27 cellular contexts compared by ENCODE assay signal in genomic region chr4:171993247-171993646, GRCh38.
"Had no signal": no experiment of that assay in that cellular context is flagged by ENCODE, and none has a peak within 500 bp of the region (broad histone marks: within the 10 kb centered on the region; RNA-seq: fewer than 3 reads in every experiment).

No MANE protein-coding gene starts in this region.

- H3K27ac ChIP-seq: colonic mucosa, epithelial cell of prostate, esophagus squamous epithelium, gastrocnemius medialis, heart left ventricle, hepatocyte, left lung, lower lobe of right lung had no signal

- ATAC-seq: effector memory CD8-positive, alpha-beta T cell; esophagus mucosa; gastrocnemius medialis; heart left ventricle; left cardiac atrium; left lung; left ventricle myocardium superior; lower lobe of right lung; mucosa of descending colon; naive thymus-derived CD8-positive, alpha-beta T cell had no signal

- DNase-seq: colonic mucosa; cortex of kidney; effector CD8-positive, alpha-beta T cell; effector memory CD8-positive, alpha-beta T cell; endodermal cell; erythroblast; esophagus squamous epithelium; foreskin fibroblast; foreskin melanocyte; gastrocnemius medialis; heart left ventricle; hypothalamus; immature natural killer cell; islet precursor cell; kidney; kidney glomerular epithelial cell; left cardiac atrium; left lung; left ventricle myocardium superior; lower lobe of right lung; mesenchymal stem cell; mucosa of descending colon; naive B cell; naive thymus-derived CD8-positive, alpha-beta T cell had no signal

- H3K27me3 ChIP-seq: colonic mucosa, esophagus squamous epithelium, gastrocnemius medialis, heart left ventricle, hepatocyte, left lung had no signal

- H3K9me3 ChIP-seq: colonic mucosa, esophagus squamous epithelium, gastrocnemius medialis, lower lobe of right lung, mucosa of descending colon had no signal

- H3K4me1 ChIP-seq: colonic mucosa, esophagus squamous epithelium, gastrocnemius medialis, heart left ventricle, left lung, lower lobe of right lung had no signal

- H3K4me3 ChIP-seq: colonic mucosa, esophagus squamous epithelium, gastrocnemius medialis, heart left ventricle, hepatocyte, left lung, lower lobe of right lung, mucosa of descending colon had no signal

- H3K36me3 ChIP-seq: colonic mucosa, esophagus squamous epithelium, gastrocnemius medialis, heart left ventricle, left lung, lower lobe of right lung had no signal
